27 cellular contexts compared by ENCODE assay signal in the genomic region with DNA sequence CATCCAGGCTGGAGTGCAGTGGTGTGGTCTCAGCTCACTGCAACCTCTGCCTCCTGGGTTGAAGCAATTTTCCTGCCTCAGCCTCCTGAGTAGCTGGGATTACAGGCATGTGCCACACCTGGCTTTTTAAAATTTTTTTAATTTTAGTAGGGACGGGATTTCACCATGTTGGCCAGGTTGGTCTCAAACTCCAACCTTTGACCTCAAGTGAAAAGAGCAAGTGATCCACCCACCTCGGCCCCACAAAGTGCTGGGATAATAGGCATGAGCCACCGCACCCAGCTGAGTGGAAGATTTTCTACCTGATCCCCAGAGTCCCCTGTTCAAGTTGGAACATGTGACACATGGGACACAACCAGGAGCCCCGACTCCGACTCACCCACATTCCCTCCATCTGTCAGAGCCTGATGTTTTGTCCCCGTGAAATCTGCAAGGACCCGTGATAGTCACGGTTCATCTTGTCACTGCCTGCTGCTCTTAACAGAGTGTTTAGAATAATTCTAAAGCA.
A peak's percentile ranks its signal among the peaks of the same experiment; 100 is the strongest.
DNase-seq lines count a peak whose midpoint lies in the region; ATAC-seq and TF ChIP-seq lines count a peak whose summit lies in the region.
"Had no signal": no experiment of that assay in that cellular context is flagged by ENCODE, and none has a peak within 500 bp of the region (broad histone marks: within the 10 kb centered on the region; RNA-seq: fewer than 3 reads in every experiment).

No MANE protein-coding gene starts in this region.

- TF ChIP-seq CTCF in ascending aorta (IDR thresholded peaks at IDR 0.05): no peak
- no peak for TF ChIP-seq CTCF in tibial artery (IDR thresholded peaks at IDR 0.05)

- no peaks in the 10 kb centered on the region for H3K27me3 ChIP-seq in ascending aorta
- H3K27me3 ChIP-seq in tibial artery: no peaks in the 10 kb centered on the region

- H3K9me3 ChIP-seq in ascending aorta (no peaks in the 10 kb centered on the region), tibial artery (no peaks in the 10 kb centered on the region)

- H3K4me1 ChIP-seq in ascending aorta: peaks cover 3 to 31% of the 10 kb centered on the region in 2 donors
- H3K4me1 ChIP-seq in tibial artery: peaks cover 0 to 72% (median 36%) of the 10 kb centered on the region in 4 donors

- intact Hi-C loops in ascending aorta (cut with DNase I) (loop anchor here (5.0 to 10.0 kb wide), 2 partner anchors 183 to 515 kb away; partner anchors contain the start of genes FAM200A and ZNF655), tibial artery (cut with DNase I; ENCODE audit: low total_unique reads) (loop anchor here (10.0 kb wide), 1 partner anchor 375 kb away; no protein-coding TSS in a partner anchor), Right ventricle myocardium superior (cut with DNase I) (no loop called here)

- H3K27ac ChIP-seq in ascending aorta: peak overlapping the region; percentile 14 to 87
- H3K27ac ChIP-seq in tibial artery: peak overlapping the region; percentile 82 to 92
- H3K27ac ChIP-seq: C4-2B, SK-N-MC had no signal

- DNase-seq in NCI-H2171 (lab: John Stamatoyannopoulos, UW) (peak; percentile 44), ascending aorta (ENCODE audit: low spot score in 2 of 2) (peak in 1 of 2 donors; percentile 47), left lobe of liver (ENCODE audit: low spot score) (no peak), tibial artery (no peak), inferior parietal cortex (ENCODE audit: extremely low spot score) (no peak), Right ventricle myocardium superior (no peak), RKO (ENCODE audit: low spot score) (no peak)
- DNase-seq in activated CD4-positive, alpha-beta T cell treated with anti-CD3 and anti-CD28 coated beads for 1 hour: no peak
- DNase-seq: AML-193; CD8-positive, alpha-beta T cell; DMS 273 treated with DMSO at 0.1 percent for 48 hours; DMS79; EL; GDM1; H9; KBM-7; MV-4-11; NCI-H1105 treated with DMSO at 0.1 percent for 48 hours; NCI-H2029; NCI-H226; NCI-H510A; NCI-H69; SIG-M5 had no signal

- H3K36me3 ChIP-seq in ascending aorta: peaks cover 62 to 81% of the 10 kb centered on the region in 2 donors
- peaks cover 44 to 90% (median 76%) of the 10 kb centered on the region in 3 donors for H3K36me3 ChIP-seq in tibial artery

- H3K4me3 ChIP-seq in ascending aorta (no peak overlapping the region), tibial artery (no peak overlapping the region)
- H3K4me3 ChIP-seq: GM12878, GM23338, SK-N-MC had no signal

- ATAC-seq in left lobe of liver (peak; percentile 27), Right ventricle myocardium superior (ENCODE audit: poor library complexity) (no peak)
- ATAC-seq: CD8-positive, alpha-beta T cell had no signal
